Comparison of ENCODE assay signal across 1 cellular context in the genomic region with DNA sequence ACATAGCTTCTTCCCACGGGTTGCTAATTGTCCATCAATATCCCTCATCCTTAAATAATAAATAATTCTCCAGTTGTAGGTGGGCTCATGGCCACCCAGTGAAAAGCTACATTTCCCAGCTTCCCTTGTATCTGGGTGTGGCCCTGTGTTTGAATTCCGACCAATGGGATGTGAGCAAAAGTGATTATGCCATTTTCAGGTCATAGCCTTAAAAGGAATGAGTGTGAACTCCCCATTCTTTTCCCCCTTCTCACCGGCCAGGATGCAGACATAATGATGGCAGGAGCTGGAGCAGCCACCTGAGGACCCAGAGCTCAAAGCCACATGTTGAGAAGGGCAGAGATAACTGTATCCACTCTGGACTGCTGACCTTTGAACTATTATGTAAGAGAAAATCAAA.
A peak's percentile ranks its signal among the peaks of the same experiment; 100 is the strongest.
TF ChIP-seq lines count a peak whose summit lies in the region.

No MANE protein-coding gene starts in this region.

TF ChIP-seq in K562, 482 proteins besides CTCF, POLR2A, EP300 and RAD21:
- TF ChIP-seq RBM25 (IDR thresholded peaks at IDR 0.05; ENCODE audit: low read depth, low read length, severe bottlenecking) = peak; percentile 11
- peak; percentile 33; the same call in 1 of the 2 replicates for TF ChIP-seq MYBL2 (IDR thresholded peaks at IDR 0.05; ENCODE audit: low read depth)
- no peak for TF ChIP-seq MYBL2 (CRISPR knock-in tag; IDR thresholded peaks at IDR 0.05; ENCODE audit: borderline replicate concordance)
- TF ChIP-seq CBX2 (IDR thresholded peaks at IDR 0.05; ENCODE audit: insufficient read depth, low read length, poor library complexity, severe bottlenecking) = no peak
- TF ChIP-seq NR2C2 (CRISPR knock-in tag; IDR thresholded peaks at IDR 0.05) = 0 out of 2 replicates have a peak, but pooled peaks have one; percentile 13
- TF ChIP-seq NR2C2 (tag; IDR thresholded peaks at IDR 0.05) = peak; percentile 25; the same call in 1 of the 2 replicates
- TF ChIP-seq ZSCAN29 (IDR thresholded peaks at IDR 0.05) = no peak
- peak in 1 of 2 experiments; percentile 87; a peak in 2 of 4 replicates for TF ChIP-seq SRF (CRISPR knock-in tag; IDR thresholded peaks at IDR 0.05)
- no peak for TF ChIP-seq PRMT5 (CRISPR knock-in tag; IDR thresholded peaks at IDR 0.05)
- TF ChIP-seq NR2C1 (IDR thresholded peaks at IDR 0.05) = peak; percentile 78
- TF ChIP-seq NR2C1 (tag; IDR thresholded peaks at IDR 0.05) = peak; percentile 46; the same call in 1 of the 2 replicates
- no peak for TF ChIP-seq ZNF830 (CRISPR knock-in tag; IDR thresholded peaks at IDR 0.05)
